Comparison of ENCODE assay signal across 15 cellular contexts in genomic region chr4:41880022-41880837, GRCh38. TPM values are rescaled to one million over a fixed set of nuclear protein-coding genes. Genes with fewer than 3 reads are reported as not detected.
DNase-seq lines count a peak whose midpoint lies in the region; ATAC-seq, FAIRE-seq and TF ChIP-seq lines count a peak whose summit lies in the region.
"Had no signal": no experiment of that assay in that cellular context is flagged by ENCODE, and none has a peak within 500 bp of the region (broad histone marks: within the 10 kb centered on the region; RNA-seq: fewer than 3 reads in every experiment).

No MANE protein-coding gene starts in this region.

- no peak overlapping the region for H4K5ac ChIP-seq in mesendoderm (ENCODE audit: low read length)

- H3K4me2 ChIP-seq in astrocyte (ENCODE audit: low read length) (no peak overlapping the region), mesendoderm (ENCODE audit: low read length) (no peak overlapping the region)

- H3K4me3 ChIP-seq in astrocyte (ENCODE audit: insufficient read depth, low read depth, low read length) (no peak overlapping the region), mesendoderm (ENCODE audit: low read length) (no peak overlapping the region), thoracic aorta (peak overlapping the region; percentile 68)

- no peak overlapping the region for H3K27ac Mint-ChIP-seq in natural killer cell treated with Interleukin-12 subunit alpha and Interleukin-12 subunit beta and Interleukin-15 and Interleukin-18, amount 100 ng/mL, for 72 hours
- H3K27ac Mint-ChIP-seq in natural killer cell (no peak overlapping the region), astrocyte (ENCODE audit: unreplicated experiment) (peak overlapping the region; percentile 26)
- H3K27ac Mint-ChIP-seq: progenitor cell of endocrine pancreas had no signal

- peaks cover 6 to 10% of the 10 kb centered on the region in 2 donors for H3K4me1 Mint-ChIP-seq in natural killer cell treated with Interleukin-12 subunit alpha and Interleukin-12 subunit beta and Interleukin-15 and Interleukin-18, amount 100 ng/mL, for 72 hours (ENCODE audit: low read depth in 2 of 2)
- H3K4me1 Mint-ChIP-seq in natural killer cell = peaks cover 10 to 19% of the 10 kb centered on the region in 2 donors
- no peaks in the 10 kb centered on the region for H3K4me1 Mint-ChIP-seq in astrocyte (ENCODE audit: low read depth, unreplicated experiment)

- H2AK5ac ChIP-seq in mesendoderm (ENCODE audit: low read length) = no peak overlapping the region

- ATAC-seq in natural killer cell treated with Interleukin-12 subunit alpha and Interleukin-12 subunit beta and Interleukin-15 and Interleukin-18, amount 100 ng/mL, for 72 hours = no peak
- no peak for ATAC-seq in natural killer cell
- ATAC-seq in thoracic aorta (ENCODE audit: insufficient number of reproducible peaks, low FRiP score, low read depth) = no peak

- no peak overlapping the region for H3K23ac ChIP-seq in mesendoderm (ENCODE audit: low read length)

- H3K4ac ChIP-seq in mesendoderm (ENCODE audit: low read depth, low read length) = no peak overlapping the region

- no peaks in the 10 kb centered on the region for H3K9me3 Mint-ChIP-seq in natural killer cell treated with Interleukin-12 subunit alpha and Interleukin-12 subunit beta and Interleukin-15 and Interleukin-18, amount 100 ng/mL, for 72 hours
- no peaks in the 10 kb centered on the region for H3K9me3 Mint-ChIP-seq in natural killer cell
- peaks cover 6% of the 10 kb centered on the region for H3K9me3 Mint-ChIP-seq in astrocyte (ENCODE audit: unreplicated experiment)

- H3K36me3 ChIP-seq in astrocyte (ENCODE audit: insufficient read depth, low read length) = no peaks in the 10 kb centered on the region
- no peaks in the 10 kb centered on the region for H3K36me3 ChIP-seq in mesendoderm (ENCODE audit: control insufficient read depth, insufficient read depth, low read length)
- H3K36me3 ChIP-seq in thoracic aorta = no peaks in the 10 kb centered on the region
- H3K36me3 ChIP-seq: Peyer's patch, tibial nerve had no signal

- H3K9me3 ChIP-seq in astrocyte (ENCODE audit: insufficient read depth, low read depth, low read length) (peaks cover 2% of the 10 kb centered on the region), thoracic aorta (no peaks in the 10 kb centered on the region)
- H3K9me3 ChIP-seq: Peyer's patch, tibial nerve had no signal

- no peak overlapping the region for H2BK5ac ChIP-seq in mesendoderm (ENCODE audit: low read length)

- H3K18ac ChIP-seq in mesendoderm (ENCODE audit: low read length) = no peak overlapping the region

- no peak overlapping the region for H3K56ac ChIP-seq in mesendoderm (ENCODE audit: low read length)

- DNase-seq in natural killer cell treated with Interleukin-12 subunit alpha and Interleukin-12 subunit beta and Interleukin-15 and Interleukin-18, amount 100 ng/mL, for 72 hours (ENCODE audit: low spot score) = no peak
- DNase-seq in natural killer cell (no peak), astrocyte (ENCODE audit: low read depth) (no peak), mesendoderm (peak; percentile 75), thoracic aorta (ENCODE audit: low spot score) (no peak), GM19239 (ENCODE audit: insufficient read length, low spot score) (no peak), nucleus accumbens (lab: John Stamatoyannopoulos, UW) (no peak), OCI-M2 (lab: John Stamatoyannopoulos, UW; ENCODE audit: unreplicated experiment) (no peak)
- DNase-seq: activated CD4-positive, CD25-positive, alpha-beta regulatory T cell treated with anti-CD3 and anti-CD28 coated beads, Interleukin-2, amount 50 U/mL, for 72 hours; DND-41; NCI-H69; Peyer's patch; T-helper 1 cell had no signal

- intact Hi-C loops in natural killer cell (cut with micrococcal nuclease) = no loop called here

- WGBS in mesendoderm (ENCODE audit: extremely low coverage, insufficient coverage, low lambda C conversion rate) = no CpG with 5 or more reads among the region's 45 CpGs

- no peaks in the 10 kb centered on the region for H3K36me3 Mint-ChIP-seq in natural killer cell treated with Interleukin-12 subunit alpha and Interleukin-12 subunit beta and Interleukin-15 and Interleukin-18, amount 100 ng/mL, for 72 hours
- H3K36me3 Mint-ChIP-seq in natural killer cell = no peaks in the 10 kb centered on the region
- H3K36me3 Mint-ChIP-seq in astrocyte (ENCODE audit: low read depth, unreplicated experiment) = peaks cover 2% of the 10 kb centered on the region

- H2AFZ ChIP-seq in astrocyte (ENCODE audit: low read depth, low read length) = no peak overlapping the region

- H3K27ac ChIP-seq in astrocyte (ENCODE audit: low read depth, low read length) = no peak overlapping the region
- no peak overlapping the region for H3K27ac ChIP-seq in mesendoderm (ENCODE audit: low read depth, low read length)
- no peak overlapping the region for H3K27ac ChIP-seq in thoracic aorta
- H3K27ac ChIP-seq: Peyer's patch, tibial nerve had no signal

- H3K79me2 ChIP-seq in astrocyte (ENCODE audit: insufficient read depth, low read length) (no peaks in the 10 kb centered on the region), mesendoderm (ENCODE audit: control insufficient read depth, insufficient read depth, low read length) (no peaks in the 10 kb centered on the region)

- no peak overlapping the region for H2BK15ac ChIP-seq in mesendoderm (replicated peaks; ENCODE audit: low read depth)

- peaks cover 61 to 82% of the 10 kb centered on the region in 2 donors for H3K27me3 Mint-ChIP-seq in natural killer cell treated with Interleukin-12 subunit alpha and Interleukin-12 subunit beta and Interleukin-15 and Interleukin-18, amount 100 ng/mL, for 72 hours
- peaks cover 67 to 76% of the 10 kb centered on the region in 2 donors for H3K27me3 Mint-ChIP-seq in natural killer cell (ENCODE audit: low read depth in 2 of 2)
- H3K27me3 Mint-ChIP-seq in astrocyte (ENCODE audit: low read depth, unreplicated experiment) = peaks cover 81% of the 10 kb centered on the region

- no peaks in the 10 kb centered on the region for H4K20me1 ChIP-seq in astrocyte (ENCODE audit: insufficient read depth, low read length)

- no peak overlapping the region for H2BK120ac ChIP-seq in mesendoderm (ENCODE audit: low read depth, low read length)

- H3K9ac ChIP-seq in astrocyte (ENCODE audit: low read length) (no peak overlapping the region), mesendoderm (ENCODE audit: low read length) (no peak overlapping the region)

- no peak overlapping the region for H4K8ac ChIP-seq in mesendoderm (ENCODE audit: low read depth, low read length)

- peak overlapping the region; percentile 39 for H3K4me3 Mint-ChIP-seq in natural killer cell treated with Interleukin-12 subunit alpha and Interleukin-12 subunit beta and Interleukin-15 and Interleukin-18, amount 100 ng/mL, for 72 hours
- no peak overlapping the region for H3K4me3 Mint-ChIP-seq in natural killer cell
- no peak overlapping the region for H3K4me3 Mint-ChIP-seq in astrocyte (ENCODE audit: unreplicated experiment)

- H3K4me1 ChIP-seq in astrocyte (ENCODE audit: insufficient read depth, low read length) (no peaks in the 10 kb centered on the region), mesendoderm (ENCODE audit: control insufficient read depth, low read depth, low read length) (no peaks in the 10 kb centered on the region), thoracic aorta (ENCODE audit: control insufficient read depth in 1 of 2, low read depth in 2 of 2) (peaks cover 17 to 21% of the 10 kb centered on the region in 2 donors)

- H3K79me1 ChIP-seq in mesendoderm (ENCODE audit: low read length) = no peaks in the 10 kb centered on the region

- FAIRE-seq in astrocyte (lab: Jason Lieb, UNC) (no peak), GM19239 (lab: Jason Lieb, UNC) (no peak)

- no peak for TF ChIP-seq CTCF in natural killer cell (IDR thresholded peaks at IDR 0.05)
- TF ChIP-seq CTCF in astrocyte (IDR thresholded peaks at IDR 0.05; ENCODE audit: insufficient read depth, low read depth, low read length) = no peak
- TF ChIP-seq CTCF in thoracic aorta (IDR thresholded peaks at IDR 0.05) = no peak

- H3K27me3 ChIP-seq in astrocyte (ENCODE audit: insufficient read depth, low read length) (peaks cover 83% of the 10 kb centered on the region), mesendoderm (ENCODE audit: insufficient read depth, low read length, poor library complexity) (peaks cover 75% of the 10 kb centered on the region), thoracic aorta (replicated peaks; ENCODE audit: insufficient read depth) (peaks cover 16% of the 10 kb centered on the region)

RNA-seq across cellular contexts. Expression of gene TMEM33, which starts 55.0 kb away (rescaled TPM):
- total RNA-seq in natural killer cell treated with Interleukin-12 subunit alpha and Interleukin-12 subunit beta and Interleukin-15 and Interleukin-18, amount 100 ng/mL, for 72 hours = 10 to 100 TPM; 58.8 to 78.1 TPM
- total RNA-seq in natural killer cell (10 to 100 TPM; 30.3 to 37.4 (median 33.5) TPM), astrocyte (84.0 and 84.5 TPM in 2 replicates), thoracic aorta (10 to 100 TPM; 20.0 to 32.3 TPM)
- polyA plus RNA-seq in mesendoderm (2013, experiment 1 of 2) = 71.1 TPM
- 72.8 TPM for polyA plus RNA-seq in mesendoderm (2013, experiment 2 of 2)
